12 cellular contexts compared by ENCODE assay signal in genomic region chr19:36142046-36142445, GRCh38. TPM values are rescaled to one million over a fixed set of nuclear protein-coding genes. Genes with fewer than 3 reads are reported as not detected.
DNase-seq lines count a peak whose midpoint lies in the region; ATAC-seq and TF ChIP-seq lines count a peak whose summit lies in the region.
"Had no signal": no experiment of that assay in that cellular context is flagged by ENCODE, and none has a peak within 500 bp of the region (broad histone marks: within the 10 kb centered on the region; RNA-seq: fewer than 3 reads in every experiment).

No MANE protein-coding gene starts in this region.

- no peak for DNase-seq in CD4-positive, alpha-beta memory T cell
- no peak for DNase-seq in endothelial cell (ENCODE audit: low spot score)
- no peak for DNase-seq in inferior parietal cortex (ENCODE audit: extremely low spot score)
- no peak for DNase-seq in BE2C
- DNase-seq: activated T-cell treated with anti-CD3 and anti-CD28 coated beads, Interleukin-2, amount 50 U/mL, for 48 hours; caudate nucleus; foreskin keratinocyte had no signal

- TF ChIP-seq CTCF in endothelial cell (IDR thresholded peaks at IDR 0.05; ENCODE audit: unreplicated experiment) (no peak), neutrophil (IDR thresholded peaks at IDR 0.05) (no peak), BE2C (IDR thresholded peaks at IDR 0.05; ENCODE audit: low read depth, low read length) (no peak)

- peaks cover 15% of the 10 kb centered on the region for H3K4me1 ChIP-seq in CD4-positive, alpha-beta memory T cell (ENCODE audit: insufficient read depth, low read length)
- H3K4me1 ChIP-seq in HUES64 (ENCODE audit: insufficient read depth, low read length) (no peaks in the 10 kb centered on the region; the same call in 1 of the 2 replicates), neutrophil (ENCODE audit: control insufficient read depth in 1 of 2, insufficient read depth in 1 of 2, low read depth in 1 of 2, low read length in 1 of 2) (peaks cover 16 to 24% of the 10 kb centered on the region in 2 experiments), BE2C (no peaks in the 10 kb centered on the region)
- H3K4me1 ChIP-seq: foreskin keratinocyte had no signal

- peaks cover 0 to 3% (median 0%) of the 10 kb centered on the region in 8 donors for H3K9me3 Mint-ChIP-seq in CD4-positive, alpha-beta memory T cell
- no peaks in the 10 kb centered on the region for H3K9me3 Mint-ChIP-seq in endothelial cell (ENCODE audit: unreplicated experiment)

- intact Hi-C loops in CD4-positive, alpha-beta memory T cell (cut with micrococcal nuclease) = no loop called here

- H3K27ac Mint-ChIP-seq in CD4-positive, alpha-beta memory T cell = peak overlapping the region in 4 of 7 donors; percentile 41 to 95 (median 66)
- H3K27ac Mint-ChIP-seq in endothelial cell (ENCODE audit: unreplicated experiment) = peak overlapping the region; percentile 87

- H3K27me3 Mint-ChIP-seq in CD4-positive, alpha-beta memory T cell = no peaks in the 10 kb centered on the region
- H3K27me3 Mint-ChIP-seq in endothelial cell (ENCODE audit: unreplicated experiment) = peaks cover 10% of the 10 kb centered on the region

- H3K36me3 Mint-ChIP-seq in CD4-positive, alpha-beta memory T cell = peaks cover 27 to 48% of the 10 kb centered on the region in 2 donors
- peaks cover 44% of the 10 kb centered on the region for H3K36me3 Mint-ChIP-seq in endothelial cell (ENCODE audit: low read depth, unreplicated experiment)

- H3K4me3 ChIP-seq in CD4-positive, alpha-beta memory T cell (ENCODE audit: low read length in 2 of 2) = no peak overlapping the region
- H3K4me3 ChIP-seq in HUES64 (ENCODE audit: low read length) (peak overlapping the region; percentile 51), neutrophil (ENCODE audit: low read depth in 1 of 2, low read length in 1 of 2) (no peak overlapping the region), BE2C (ENCODE audit: low read depth, low read length) (no peak overlapping the region)

- POLR2A ChIA-PET in CD4-positive, alpha-beta memory T cell (lab: Charles Lee; ENCODE audit: partially characterized antibody) = interaction anchor here (1.0 to 1.3 kb wide), 3 partner anchors 12 to 73 kb away, joined by 3 to 4 read pairs (median 3); partner anchors contain the start of genes ZNF146 and ZNF565

- peaks cover 11 to 28% (median 18%) of the 10 kb centered on the region in 4 donors for H3K4me1 Mint-ChIP-seq in CD4-positive, alpha-beta memory T cell
- H3K4me1 Mint-ChIP-seq in endothelial cell (ENCODE audit: unreplicated experiment) = peaks cover 16% of the 10 kb centered on the region

- ATAC-seq in HG02981 (IDR thresholded peaks at IDR 0.05; ENCODE audit: unreplicated experiment) (no peak), GM18909 (IDR thresholded peaks at IDR 0.05; ENCODE audit: poor library complexity, unreplicated experiment) (no peak)
- ATAC-seq: foreskin keratinocyte had no signal

- H3K9ac ChIP-seq in HUES64 (ENCODE audit: low read depth, low read length) = no peak overlapping the region

- 96% methylated on average over 14 of the region's 14 CpGs for WGBS in HUES64

- peak overlapping the region in 3 of 8 donors; percentile 31 to 97 (median 90) for H3K4me3 Mint-ChIP-seq in CD4-positive, alpha-beta memory T cell
- peak overlapping the region; percentile 99 for H3K4me3 Mint-ChIP-seq in endothelial cell (ENCODE audit: unreplicated experiment)

- CTCF ChIA-PET in CD4-positive, alpha-beta memory T cell (lab: Charles Lee; ENCODE audit: partially characterized antibody) = interaction anchor here (3.3 kb wide), 1 partner anchor 15 kb away, joined by 15 read pairs; no protein-coding TSS in a partner anchor

- H3K27ac ChIP-seq in CD4-positive, alpha-beta memory T cell (ENCODE audit: low read depth, low read length) = peak overlapping the region; percentile 57
- no peak overlapping the region for H3K27ac ChIP-seq in HUES64 (ENCODE audit: low read depth, low read length)
- peak overlapping the region; percentile 7 for H3K27ac ChIP-seq in neutrophil

- H3K9me3 ChIP-seq in CD4-positive, alpha-beta memory T cell (ENCODE audit: control insufficient read depth in 1 of 2, low read length in 2 of 2) = no peaks in the 10 kb centered on the region
- H3K9me3 ChIP-seq in HUES64 (ENCODE audit: insufficient read depth, low read depth, low read length) = no peaks in the 10 kb centered on the region
- H3K9me3 ChIP-seq in neutrophil = no peaks in the 10 kb centered on the region
- no peaks in the 10 kb centered on the region for H3K9me3 ChIP-seq in BE2C

- H3K27me3 ChIP-seq in CD4-positive, alpha-beta memory T cell (ENCODE audit: insufficient read depth, low read length) = no peaks in the 10 kb centered on the region
- H3K27me3 ChIP-seq in HUES64 (ENCODE audit: insufficient read depth, low read length) (no peaks in the 10 kb centered on the region), neutrophil (no peaks in the 10 kb centered on the region), BE2C (no peaks in the 10 kb centered on the region)
- H3K27me3 ChIP-seq: foreskin keratinocyte had no signal

- H3K36me3 ChIP-seq in CD4-positive, alpha-beta memory T cell (ENCODE audit: insufficient read depth, low read length) = peaks cover 40% of the 10 kb centered on the region
- H3K36me3 ChIP-seq in HUES64 (ENCODE audit: insufficient read depth, low read length) = peaks cover 44% of the 10 kb centered on the region
- H3K36me3 ChIP-seq in neutrophil = peaks cover 43% of the 10 kb centered on the region
- peaks cover 43% of the 10 kb centered on the region for H3K36me3 ChIP-seq in BE2C

RNA-seq across cellular contexts. Expression of gene CAPNS1, which starts 2.2 kb away (rescaled TPM):
- 100 to 1,000 TPM; 255 to 259 TPM for total RNA-seq in CD4-positive, alpha-beta memory T cell
- polyA plus RNA-seq in CD4-positive, alpha-beta memory T cell = 100 to 1,000 TPM; 123 to 184 TPM
- 376 TPM for polyA plus RNA-seq in HUES64 (2013, experiment 1 of 2)
- polyA plus RNA-seq in HUES64 (2013, experiment 2 of 2) = 356 TPM
- total RNA-seq in endothelial cell (ENCODE audit: unreplicated experiment) = 901 TPM
- 632 TPM for polyA plus RNA-seq in BE2C (2012; ENCODE audit: insufficient read depth, insufficient read length, low read depth)

RNA-seq across cellular contexts. Expression of gene COX7A1, which starts 10.2 kb away (rescaled TPM):
- total RNA-seq in CD4-positive, alpha-beta memory T cell = not detected
- polyA plus RNA-seq in CD4-positive, alpha-beta memory T cell = not detected
- polyA plus RNA-seq in HUES64 (2013, experiment 1 of 2) = not detected
- polyA plus RNA-seq in HUES64 (2013, experiment 2 of 2) = not detected
- 5.2 TPM for total RNA-seq in endothelial cell (ENCODE audit: unreplicated experiment)
- not detected for polyA plus RNA-seq in BE2C (2012; ENCODE audit: insufficient read depth, insufficient read length, low read depth)

RNA-seq across cellular contexts. Expression of gene TBCB, which starts 26.8 kb away (rescaled TPM):
- total RNA-seq in CD4-positive, alpha-beta memory T cell = 100 to 1,000 TPM; 148 TPM
- polyA plus RNA-seq in CD4-positive, alpha-beta memory T cell = 100 to 1,000 TPM; 256 to 308 TPM
- 177 TPM for polyA plus RNA-seq in HUES64 (2013, experiment 1 of 2)
- 168 TPM for polyA plus RNA-seq in HUES64 (2013, experiment 2 of 2)
- 206 TPM for total RNA-seq in endothelial cell (ENCODE audit: unreplicated experiment)
- polyA plus RNA-seq in BE2C (2012; ENCODE audit: insufficient read depth, insufficient read length, low read depth) = 500 TPM

RNA-seq across cellular contexts. Expression of gene POLR2I, which starts 27.4 kb away (rescaled TPM):
- total RNA-seq in CD4-positive, alpha-beta memory T cell = 10 to 100 TPM; 52.4 to 55.0 TPM
- 100 to 1,000 TPM; 146 to 163 TPM for polyA plus RNA-seq in CD4-positive, alpha-beta memory T cell
- polyA plus RNA-seq in HUES64 (2013, experiment 1 of 2) = 125 TPM
- 143 TPM for polyA plus RNA-seq in HUES64 (2013, experiment 2 of 2)
- 66.4 TPM for total RNA-seq in endothelial cell (ENCODE audit: unreplicated experiment)
- polyA plus RNA-seq in BE2C (2012; ENCODE audit: insufficient read depth, insufficient read length, low read depth) = 604 TPM

RNA-seq across cellular contexts. Expression of gene OVOL3, which starts 31.1 kb away (rescaled TPM):
- total RNA-seq in CD4-positive, alpha-beta memory T cell = not detected
- not detected for polyA plus RNA-seq in CD4-positive, alpha-beta memory T cell
- not detected for polyA plus RNA-seq in HUES64 (2013, experiment 1 of 2)
- polyA plus RNA-seq in HUES64 (2013, experiment 2 of 2) = not detected
- total RNA-seq in endothelial cell (ENCODE audit: unreplicated experiment) = not detected
- not detected for polyA plus RNA-seq in BE2C (2012; ENCODE audit: insufficient read depth, insufficient read length, low read depth)
- total RNA-seq: foreskin keratinocyte, liver had no signal
- polyA plus RNA-seq: foreskin keratinocyte, liver had no signal
